ENCODE assay signal across 14 cellular contexts in genomic region chr21:34695434-34695833, GRCh38. TPM values are rescaled to one million over a fixed set of nuclear protein-coding genes. Genes with fewer than 3 reads are reported as not detected.
DNase-seq lines count a peak whose midpoint lies in the region; ATAC-seq and TF ChIP-seq lines count a peak whose summit lies in the region.
"Had no signal": no experiment of that assay in that cellular context is flagged by ENCODE, and none has a peak within 500 bp of the region (broad histone marks: within the 10 kb centered on the region; RNA-seq: fewer than 3 reads in every experiment).

No MANE protein-coding gene starts in this region.

- in situ Hi-C loops in GM13976 (cut with MboI; ENCODE audit: low sequenced_read_pairs, unreplicated experiment), result no loop called here

- TF ChIP-seq CTCF in GM13976 (IDR thresholded peaks at IDR 0.05; ENCODE audit: borderline replicate concordance, control extremely low read depth, extremely low read depth, insufficient read depth, missing control alignments), result no peak

- DNase-seq in GM13976 (ENCODE audit: low spot score), result peak; percentile 74
- DNase-seq in RPMI7951 (ENCODE audit: low read depth), result peak; percentile 60
- DNase-seq in COLO829 (ENCODE audit: low spot score), result no peak
- no peak for DNase-seq in GDM1 (lab: John Stamatoyannopoulos, UW)
- no peak for DNase-seq in cortex of kidney (lab: John Stamatoyannopoulos, UW)
- no peak for DNase-seq in stimulated activated CD8-positive, alpha-beta memory T cell treated with anti-CD3 and anti-CD28 coated beads, Interleukin-4, amount 100 ng/mL, for 48 hours
- DNase-seq: activated CD4-positive, alpha-beta T cell treated with anti-CD3 and anti-CD28 coated beads for 4 hours; brain microvascular endothelial cell; NCI-H1417; NK-92 treated with Interleukin-12 subunit alpha and Interleukin-12 subunit beta, amount 100 ng/mL, for 24 hours had no signal

- peak; percentile 73 for ATAC-seq in GM19467 (IDR thresholded peaks at IDR 0.05; ENCODE audit: unreplicated experiment)
- ATAC-seq in HG02938 (IDR thresholded peaks at IDR 0.05; ENCODE audit: unreplicated experiment), result peak; percentile 84
- ATAC-seq: activated T-helper 17 cell treated with anti-CD3 and anti-CD28 coated beads, Interleukin-2, amount 50 U/mL, for 72 hours had no signal

RNA-seq across cellular contexts. Expression of gene CLIC6, which starts 26.6 kb away (rescaled TPM):
- total RNA-seq in RPMI7951 (2014; rRNA removed; shearing (Covaris generic)), result not detected in 2 replicates
- total RNA-seq: endothelial cell of umbilical vein had no signal

Comparison
In these comparisons a context has a peak if more than half of its experiments do, and no peak if none do; other contexts are left out.
1. DNase-seq: peak in GM13976 (single experiment) and RPMI7951 (single experiment); none in COLO829 (single experiment), GDM1 (single experiment), cortex of kidney (single experiment) and stimulated activated CD8-positive, alpha-beta memory T cell treated with anti-CD3 and anti-CD28 coated beads, Interleukin-4, amount 100 ng/mL, for 48 hours (single experiment).